In the genomic region with DNA sequence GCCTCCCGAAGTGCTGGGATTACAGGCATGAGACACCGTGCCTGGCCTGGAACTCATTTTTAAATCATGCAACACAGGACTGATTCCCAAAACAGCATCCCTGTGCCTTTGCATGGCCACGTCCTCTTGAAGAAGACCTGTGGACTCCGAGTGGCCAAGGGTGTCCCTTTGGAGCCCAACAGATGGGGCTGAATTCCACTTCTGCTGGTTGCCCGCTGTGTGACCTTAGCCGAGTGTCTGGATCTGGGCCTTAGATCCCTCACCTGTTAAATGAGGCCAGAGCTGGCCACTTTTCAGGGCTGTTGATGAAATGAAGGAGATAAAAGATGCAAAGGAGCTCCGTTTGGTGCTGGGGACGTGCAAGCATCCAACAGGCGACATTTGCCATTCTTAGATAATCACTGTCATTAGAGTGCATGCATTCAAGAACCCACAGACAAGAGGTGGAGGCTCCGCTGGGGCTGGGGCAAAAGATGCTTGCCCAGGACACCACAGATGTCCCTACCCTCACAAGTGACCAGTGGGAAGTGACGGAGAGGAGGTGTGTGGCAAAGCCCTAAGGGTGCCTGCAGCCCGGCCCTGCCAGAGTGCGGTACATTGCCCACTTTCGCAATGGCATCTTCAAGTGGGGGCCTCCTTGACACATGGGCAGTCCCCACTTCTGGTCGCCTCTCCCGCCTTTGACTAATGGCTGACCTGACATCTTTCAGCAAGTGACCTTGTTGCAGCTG, we compare ENCODE assay signal across 14 cellular contexts.
"Had no signal": no experiment of that assay in that cellular context is flagged by ENCODE, and none has a peak within 500 bp of the region (broad histone marks: within the 10 kb centered on the region; RNA-seq: fewer than 3 reads in every experiment).

No MANE protein-coding gene starts in this region.

- H3K9ac ChIP-seq: SK-N-SH had no signal

- H3K27me3 ChIP-seq: foreskin keratinocyte, pancreas, transverse colon had no signal

- H3K4me2 ChIP-seq: SK-N-SH had no signal

- H3K36me3 ChIP-seq: pancreas, transverse colon had no signal

- H3K4me1 ChIP-seq: foreskin keratinocyte, pancreas had no signal

- H3K27ac ChIP-seq: foreskin keratinocyte, pancreas had no signal

- FAIRE-seq: bronchial epithelial cell, pancreas had no signal

- H3K4me3 ChIP-seq: pancreas, transverse colon had no signal

- ATAC-seq: activated T-cell treated with anti-CD3 and anti-CD28 coated beads, Interleukin-2, amount 50 U/mL, for 4 hours; foreskin keratinocyte; left colon; pancreas; stimulated activated memory B cell treated with anti-CD40 and anti-IgM and Interleukin-4, amounts not matched to agents 10 μg/mL and 1 μg/mL and 100 μg/mL, for 72 hours; WTC11 had no signal

- H3K9me3 ChIP-seq: pancreas, SK-N-SH, transverse colon had no signal

- DNase-seq: activated CD4-positive, alpha-beta T cell treated with anti-CD3 and anti-CD28 coated beads for 48 hours; activated gamma-delta T cell treated with Interleukin-2 at 50 U/mL for 16 hours; activated naive CD8-positive, alpha-beta T cell treated with anti-CD3 and anti-CD28 coated beads for 36 hours; activated T-cell treated with anti-CD3 and anti-CD28 coated beads, Interleukin-2, amount 50 U/mL, for 4 hours; foreskin keratinocyte; immature natural killer cell; left colon; stimulated activated CD4-positive, alpha-beta T cell treated with anti-CD3 and anti-CD28 coated beads, Interleukin-1b, Interleukin-23, amount 100 ng/mL, for 48 hours; transverse colon had no signal
